Comparison of ENCODE assay signal across 9 cellular contexts in the genomic region with DNA sequence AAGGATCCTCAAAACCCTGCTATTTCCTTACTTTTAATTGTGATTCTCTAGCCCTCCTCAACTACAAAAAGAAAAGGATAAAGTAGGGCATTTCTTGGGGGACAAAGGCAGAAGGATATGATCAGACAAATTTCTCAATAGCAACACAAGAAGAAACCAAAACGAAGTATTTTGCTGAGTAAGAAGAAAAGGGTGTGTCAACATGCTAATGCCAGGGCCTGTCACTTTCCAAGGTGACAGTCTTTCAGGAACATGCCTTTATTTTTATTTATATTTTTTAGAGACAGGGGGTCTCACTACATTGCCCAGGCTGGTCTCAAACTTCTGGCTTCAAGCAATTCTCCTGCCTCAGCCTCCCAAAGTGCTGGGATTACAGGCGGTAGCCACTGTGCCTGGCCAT.
"Had no signal": no experiment of that assay in that cellular context is flagged by ENCODE, and none has a peak within 500 bp of the region (broad histone marks: within the 10 kb centered on the region; RNA-seq: fewer than 3 reads in every experiment).

No MANE protein-coding gene starts in this region.

- DNase-seq: activated CD4-positive, alpha-beta T cell treated with anti-CD3 and anti-CD28 coated beads, Interleukin-2, amount 50 U/mL, for 48 hours; activated naive CD4-positive, alpha-beta T cell treated with anti-CD3 and anti-CD28 coated beads, Interleukin-2, amount 50 U/mL, for 16 hours; effector memory CD4-positive, alpha-beta T cell; kidney; naive B cell; stimulated activated CD4-positive, alpha-beta T cell treated with anti-CD3 and anti-CD28 coated beads, Interleukin-2, amount 100 ng/mL, for 24 hours; stimulated activated naive CD4-positive, alpha-beta T cell treated with Interleukin-2 at 50 U/mL for 16 hours; upper lobe of left lung had no signal

- H3K4me1 ChIP-seq: upper lobe of left lung had no signal

- H3K4me3 Mint-ChIP-seq: naive B cell had no signal

- H3K27ac ChIP-seq: upper lobe of left lung had no signal

- H3K9me3 Mint-ChIP-seq: naive B cell had no signal

- H3K27me3 ChIP-seq: upper lobe of left lung had no signal

- H3K4me1 Mint-ChIP-seq: naive B cell had no signal

- ATAC-seq: sciatic nerve had no signal

- H3K9me3 ChIP-seq: upper lobe of left lung had no signal

- H3K27me3 Mint-ChIP-seq: naive B cell had no signal

- H3K4me3 ChIP-seq: upper lobe of left lung had no signal

- H3K36me3 Mint-ChIP-seq: naive B cell had no signal
